In genomic region chr1:151782741-151783140, GRCh38 we compare ENCODE assay signal across 36 cellular contexts. TPM values are rescaled to one million over a fixed set of nuclear protein-coding genes. Genes with fewer than 3 reads are reported as not detected.
"Had no signal": no experiment of that assay in that cellular context is flagged by ENCODE, and none has a peak within 500 bp of the region (broad histone marks: within the 10 kb centered on the region; RNA-seq: fewer than 3 reads in every experiment).

No MANE protein-coding gene starts in this region.

- ATAC-seq: activated CD4-positive, CD25-positive, alpha-beta regulatory T cell treated with anti-CD3 and anti-CD28 coated beads, Interleukin-2, amount 50 U/mL, for 24 hours; activated CD8-positive, alpha-beta memory T cell treated with anti-CD3 and anti-CD28 coated beads, Interleukin-2, amount 10 ng/mL, durations not matched to agents 7 days and 5 days; activated CD8-positive, alpha-beta T cell treated with anti-CD3 and anti-CD28 coated beads, Interleukin-2, amount 10 ng/mL, durations not matched to agents 7 days and 5 days; activated naive CD8-positive, alpha-beta T cell treated with anti-CD3 and anti-CD28 coated beads, Interleukin-2, amount 50 U/mL, for 24 hours; body of pancreas; gastroesophageal sphincter had no signal

- H3K27me3 ChIP-seq: adrenal gland, body of pancreas, esophagus squamous epithelium, gastroesophageal sphincter had no signal

- H3K9me3 ChIP-seq: adrenal gland, body of pancreas, esophagus squamous epithelium, gastroesophageal sphincter had no signal

- H3K4me1 Mint-ChIP-seq: activated B cell treated with CpG ODN at 0.5 μM for 24 hours; activated CD8-positive, alpha-beta memory T cell treated with anti-CD3 and anti-CD28 coated beads, Interleukin-2, amount 10 ng/mL, durations not matched to agents 7 days and 5 days; activated naive CD4-positive, alpha-beta T cell treated with anti-CD3 and anti-CD28 coated beads, Interleukin-2, amount 50 U/mL, for 24 hours; activated naive CD8-positive, alpha-beta T cell treated with anti-CD3 and anti-CD28 coated beads for 36 hours; activated naive CD8-positive, alpha-beta T cell treated with anti-CD3 and anti-CD28 coated beads, Interleukin-2, amount 50 U/mL, for 24 hours; central memory CD8-positive, alpha-beta T cell had no signal

- H3K4me3 Mint-ChIP-seq: activated B cell treated with CpG ODN at 0.5 μM for 24 hours; activated CD4-positive, alpha-beta memory T cell treated with anti-CD3 and anti-CD28 coated beads for 36 hours; activated CD8-positive, alpha-beta memory T cell treated with anti-CD3 and anti-CD28 coated beads, Interleukin-2, amount 10 ng/mL, durations not matched to agents 7 days and 5 days; activated CD8-positive, alpha-beta T cell treated with anti-CD3 and anti-CD28 coated beads, Interleukin-2, amount 10 ng/mL, durations not matched to agents 7 days and 5 days; activated naive CD4-positive, alpha-beta T cell treated with anti-CD3 and anti-CD28 coated beads for 36 hours; activated naive CD4-positive, alpha-beta T cell treated with anti-CD3 and anti-CD28 coated beads, Interleukin-2, amount 50 U/mL, for 24 hours; activated naive CD8-positive, alpha-beta T cell treated with anti-CD3 and anti-CD28 coated beads for 36 hours; activated naive CD8-positive, alpha-beta T cell treated with anti-CD3 and anti-CD28 coated beads, Interleukin-2, amount 50 U/mL, for 24 hours; activated T-helper 1 cell treated with anti-CD3 and anti-CD28 coated beads, Interleukin-12 subunit alpha, Interleukin-12 subunit beta, Interleukin-2, Interleukin-4 antibody, amounts not matched to agents 30 ng/mL and 10 ng/mL and 1 ng/mL, durations not matched to agents 14 hours and 24 hours and 36 hours; central memory CD8-positive, alpha-beta T cell had no signal

- H3K27me3 Mint-ChIP-seq: activated CD4-positive, alpha-beta memory T cell treated with anti-CD3 and anti-CD28 coated beads for 36 hours; activated CD8-positive, alpha-beta memory T cell treated with anti-CD3 and anti-CD28 coated beads, Interleukin-2, amount 10 ng/mL, durations not matched to agents 7 days and 5 days; activated naive CD4-positive, alpha-beta T cell treated with anti-CD3 and anti-CD28 coated beads, Interleukin-2, amount 50 U/mL, for 24 hours; activated naive CD8-positive, alpha-beta T cell treated with anti-CD3 and anti-CD28 coated beads for 36 hours; activated naive CD8-positive, alpha-beta T cell treated with anti-CD3 and anti-CD28 coated beads, Interleukin-2, amount 50 U/mL, for 24 hours; central memory CD8-positive, alpha-beta T cell had no signal

- H3K4me3 ChIP-seq: adrenal gland, body of pancreas, coronary artery, esophagus squamous epithelium, gastroesophageal sphincter had no signal

- DNase-seq: activated B cell treated with CpG ODN at 0.5 μM for 24 hours; activated CD4-positive, alpha-beta memory T cell treated with anti-CD3 and anti-CD28 coated beads for 36 hours; activated CD4-positive, alpha-beta T cell treated with anti-CD3 and anti-CD28 coated beads for 48 hours; activated CD8-positive, alpha-beta memory T cell treated with anti-CD3 and anti-CD28 coated beads, Interleukin-2, amount 10 ng/mL, durations not matched to agents 7 days and 5 days; activated CD8-positive, alpha-beta memory T cell treated with anti-CD3 and anti-CD28 coated beads, Interleukin-2, amount 50 U/mL, for 4 hours; activated CD8-positive, alpha-beta T cell treated with anti-CD3 and anti-CD28 coated beads, Interleukin-2, amount 10 ng/mL, durations not matched to agents 7 days and 5 days; activated effector memory CD4-positive, alpha-beta T cell treated with anti-CD3 and anti-CD28 coated beads, Interleukin-2, amount 50 U/mL, for 16 hours; activated naive CD4-positive, alpha-beta T cell treated with anti-CD3 and anti-CD28 coated beads for 36 hours; activated naive CD8-positive, alpha-beta T cell treated with anti-CD3 and anti-CD28 coated beads for 36 hours; activated naive CD8-positive, alpha-beta T cell treated with anti-CD3 and anti-CD28 coated beads, Interleukin-2, amount 50 U/mL, for 24 hours; activated T-cell treated with anti-CD3 and anti-CD28 coated beads, Interleukin-2, amount 50 U/mL, for 1 hour; activated T-cell treated with anti-CD3 and anti-CD28 coated beads, Interleukin-2, amount 50 U/mL, for 48 hours; adrenal gland; amygdala; aorta; body of pancreas; dermis blood vessel endothelial cell; effector CD8-positive, alpha-beta T cell; erythroblast; esophagus squamous epithelium; foreskin melanocyte; T-helper 2 cell; WERI-Rb-1 had no signal

- H3K27ac ChIP-seq: adrenal gland, body of pancreas, gastroesophageal sphincter, WERI-Rb-1 had no signal

- H3K27ac Mint-ChIP-seq: activated B cell treated with CpG ODN at 0.5 μM for 24 hours; activated CD4-positive, alpha-beta memory T cell treated with anti-CD3 and anti-CD28 coated beads for 36 hours; activated CD8-positive, alpha-beta memory T cell treated with anti-CD3 and anti-CD28 coated beads, Interleukin-2, amount 10 ng/mL, durations not matched to agents 7 days and 5 days; activated CD8-positive, alpha-beta T cell treated with anti-CD3 and anti-CD28 coated beads, Interleukin-2, amount 10 ng/mL, durations not matched to agents 7 days and 5 days; activated naive CD4-positive, alpha-beta T cell treated with anti-CD3 and anti-CD28 coated beads for 36 hours; activated naive CD4-positive, alpha-beta T cell treated with anti-CD3 and anti-CD28 coated beads, Interleukin-2, amount 50 U/mL, for 24 hours; activated naive CD8-positive, alpha-beta T cell treated with anti-CD3 and anti-CD28 coated beads for 36 hours; activated naive CD8-positive, alpha-beta T cell treated with anti-CD3 and anti-CD28 coated beads, Interleukin-2, amount 50 U/mL, for 24 hours; activated T-helper 1 cell treated with anti-CD3 and anti-CD28 coated beads, Interleukin-12 subunit alpha, Interleukin-12 subunit beta, Interleukin-2, Interleukin-4 antibody, amounts not matched to agents 30 ng/mL and 10 ng/mL and 1 ng/mL, durations not matched to agents 14 hours and 24 hours and 36 hours; activated T-helper 2 cell treated with anti-CD3 and anti-CD28 coated beads, Interferon-gamma antibody, Interleukin-2, Interleukin-4, amounts not matched to agents 10 μg/mL and 5 μg/mL and 100 μg/mL, durations not matched to agents 14 hours and 24 hours and 36 hours had no signal

- H3K4me1 ChIP-seq: adrenal gland, body of pancreas, gastroesophageal sphincter had no signal

- H3K9me3 Mint-ChIP-seq: activated B cell treated with CpG ODN at 0.5 μM for 24 hours; activated CD4-positive, alpha-beta memory T cell treated with anti-CD3 and anti-CD28 coated beads for 36 hours; activated naive CD4-positive, alpha-beta T cell treated with anti-CD3 and anti-CD28 coated beads for 36 hours; activated naive CD4-positive, alpha-beta T cell treated with anti-CD3 and anti-CD28 coated beads, Interleukin-2, amount 50 U/mL, for 24 hours; activated naive CD8-positive, alpha-beta T cell treated with anti-CD3 and anti-CD28 coated beads for 36 hours; activated naive CD8-positive, alpha-beta T cell treated with anti-CD3 and anti-CD28 coated beads, Interleukin-2, amount 50 U/mL, for 24 hours; activated T-helper 1 cell treated with anti-CD3 and anti-CD28 coated beads, Interleukin-12 subunit alpha, Interleukin-12 subunit beta, Interleukin-2, Interleukin-4 antibody, amounts not matched to agents 30 ng/mL and 10 ng/mL and 1 ng/mL, durations not matched to agents 14 hours and 24 hours and 36 hours; activated T-helper 2 cell treated with anti-CD3 and anti-CD28 coated beads, Interferon-gamma antibody, Interleukin-2, Interleukin-4, amounts not matched to agents 10 μg/mL and 5 μg/mL and 100 μg/mL, durations not matched to agents 14 hours and 24 hours and 36 hours; central memory CD8-positive, alpha-beta T cell had no signal

RNA-seq across cellular contexts. Expression of gene LINGO4, which starts 22.5 kb away (rescaled TPM):
- total RNA-seq: activated B cell treated with CpG ODN at 0.5 μM for 24 hours; activated naive CD8-positive, alpha-beta T cell treated with anti-CD3 and anti-CD28 coated beads for 36 hours; activated T-helper 2 cell treated with anti-CD3 and anti-CD28 coated beads, Interferon-gamma antibody, Interleukin-2, Interleukin-4, amounts not matched to agents 10 μg/mL and 5 μg/mL and 100 μg/mL, durations not matched to agents 14 hours and 24 hours and 36 hours; aorta; cerebellum; dermis blood vessel endothelial cell; endothelial cell of umbilical vein; fibroblast of lung; fibroblast of villous mesenchyme; gastroesophageal sphincter; glomerular endothelial cell had no signal
- polyA plus RNA-seq: aorta, endothelial cell of umbilical vein, fibroblast of lung had no signal

RNA-seq across cellular contexts. Expression of gene RORC, which starts 48.9 kb away (rescaled TPM):
- total RNA-seq: endothelial cell of umbilical vein, fibroblast of villous mesenchyme, glomerular endothelial cell had no signal
- polyA plus RNA-seq: endothelial cell of umbilical vein, fibroblast of lung had no signal

RNA-seq across cellular contexts. Expression of gene C2CD4D, which starts 56.9 kb away (rescaled TPM):
- total RNA-seq: activated B cell treated with CpG ODN at 0.5 μM for 24 hours, aorta, cardiac septum, cerebellum, dermis blood vessel endothelial cell, endothelial cell of umbilical vein, fibroblast of lung, fibroblast of villous mesenchyme, gastroesophageal sphincter, glomerular endothelial cell had no signal
- polyA plus RNA-seq: aorta, endothelial cell of umbilical vein, fibroblast of lung had no signal
